Comparison of ENCODE assay signal across 8 cellular contexts in the genomic region with DNA sequence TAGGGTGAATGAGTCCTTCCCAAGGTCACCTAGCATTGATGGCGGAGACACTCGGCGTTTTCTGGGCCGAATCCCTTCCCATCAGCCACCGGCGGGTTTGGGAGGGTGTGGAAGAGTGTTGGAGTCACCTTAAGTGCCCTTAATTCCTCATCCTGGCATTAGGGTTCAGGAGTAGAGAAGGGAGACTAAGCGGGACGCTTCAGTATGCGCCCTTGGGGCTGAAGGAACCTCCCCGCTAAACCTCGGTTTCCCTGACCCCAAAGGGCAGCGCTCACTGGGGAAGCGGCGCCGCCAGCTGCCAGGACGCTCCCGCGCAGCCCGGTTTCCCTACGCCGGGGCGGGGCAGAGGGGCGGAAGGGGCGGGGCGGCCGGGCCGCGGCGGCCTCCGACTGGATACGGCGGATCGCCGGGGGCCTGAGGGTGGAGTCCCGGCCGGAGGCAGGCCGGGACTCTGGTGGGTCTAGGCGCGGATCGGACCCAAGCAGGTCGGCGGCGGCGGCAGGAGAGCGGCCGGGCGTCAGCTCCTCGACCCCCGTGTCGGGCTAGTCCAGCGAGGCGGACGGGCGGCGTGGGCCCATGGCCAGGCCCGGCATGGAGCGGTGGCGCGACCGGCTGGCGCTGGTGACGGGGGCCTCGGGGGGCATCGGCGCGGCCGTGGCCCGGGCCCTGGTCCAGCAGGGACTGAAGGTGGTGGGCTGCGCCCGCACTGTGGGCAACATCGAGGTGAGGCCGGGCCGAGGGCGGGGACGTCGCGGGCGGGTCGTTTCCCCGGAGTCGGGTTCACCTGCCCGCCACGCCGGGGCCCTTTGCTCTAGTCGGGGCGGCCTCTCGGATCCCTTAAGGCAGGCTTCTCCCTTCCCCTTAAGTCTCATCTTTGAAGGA. TPM values are rescaled to one million over a fixed set of nuclear protein-coding genes. Genes with fewer than 3 reads are reported as not detected.
DNase-seq lines count a peak whose midpoint lies in the region; ATAC-seq and TF ChIP-seq lines count a peak whose summit lies in the region.

A gene with protein sequence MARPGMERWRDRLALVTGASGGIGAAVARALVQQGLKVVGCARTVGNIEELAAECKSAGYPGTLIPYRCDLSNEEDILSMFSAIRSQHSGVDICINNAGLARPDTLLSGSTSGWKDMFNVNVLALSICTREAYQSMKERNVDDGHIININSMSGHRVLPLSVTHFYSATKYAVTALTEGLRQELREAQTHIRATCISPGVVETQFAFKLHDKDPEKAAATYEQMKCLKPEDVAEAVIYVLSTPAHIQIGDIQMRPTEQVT (plus strand): TSS at position 446 of the 882 bp plus-strand sequence. CDS start 131 bp downstream, at position 577.

- H3K9ac ChIP-seq in KMS-11 (peak within 1 kb of the TSS; percentile 69), neural cell (ENCODE audit: low read length) (peak within 1 kb of the TSS; percentile 69)

- H3K36me3 ChIP-seq in KMS-11 (ENCODE audit: insufficient read depth), result peaks cover 9% of the 10 kb centered on the region; the same call in 1 of the 2 replicates
- no peaks in the 10 kb centered on the region for H3K36me3 ChIP-seq in neural cell (ENCODE audit: insufficient read depth, low read length)

- no peak for TF ChIP-seq RAD21 in neural cell (conservative IDR thresholded peaks at IDR 0.05)

- TF ChIP-seq CTCF in KMS-11 (conservative IDR thresholded peaks at IDR 0.05; ENCODE audit: low read depth, low read length), result no peak
- TF ChIP-seq CTCF in RWPE1 (conservative IDR thresholded peaks at IDR 0.05; ENCODE audit: low read depth), result no peak
- TF ChIP-seq CTCF in neural cell (IDR thresholded peaks at IDR 0.05; ENCODE audit: poor library complexity, severe bottlenecking), result no peak

- TF ChIP-seq EP300 in neural cell (conservative IDR thresholded peaks at IDR 0.05; ENCODE audit: poor library complexity, severe bottlenecking), result no peak

- no peaks in the 10 kb centered on the region for H3K9me2 ChIP-seq in neural cell (ENCODE audit: insufficient read depth, low read length)

- H3K4me3 ChIP-seq in KMS-11 (IDR thresholded peaks at IDR 0.05; ENCODE audit: insufficient read depth, low read depth, low read length), result no peak within 1 kb of the TSS
- H3K4me3 ChIP-seq in neural cell (ENCODE audit: low read length), result peak within 1 kb of the TSS; percentile 82

- DNase-seq in DMS 273 (lab: John Stamatoyannopoulos, UW; ENCODE audit: unreplicated experiment), result peak; percentile 92
- DNase-seq in RWPE1 (ENCODE audit: low spot score), result peak; percentile 92
- DNase-seq in activated effector memory CD4-positive, alpha-beta T cell treated with anti-CD3 and anti-CD28 coated beads, Interleukin-2, amount 50 U/mL, for 16 hours, result peak; percentile 94
- peak; percentile 41 for DNase-seq in fibroblast of the conjunctiva (ENCODE audit: low read depth)
- DNase-seq in stimulated activated naive CD8-positive, alpha-beta T cell treated with anti-CD3 and anti-CD28 coated beads, Interleukin-15, Interleukin-2, amounts not matched to agents 100 U/mL and 50 U/mL, for 24 hours, result peak; percentile 92

- peak within 1 kb of the TSS; percentile 31; the same call in 1 of the 2 replicates for H3K27ac ChIP-seq in KMS-11
- peak within 1 kb of the TSS; percentile 81 for H3K27ac ChIP-seq in RWPE1
- H3K27ac ChIP-seq in neural cell (ENCODE audit: low read length), result no peak within 1 kb of the TSS

- H4K20me1 ChIP-seq in KMS-11 (ENCODE audit: insufficient read depth) (no peaks in the 10 kb centered on the region), neural cell (ENCODE audit: insufficient read depth) (no peaks in the 10 kb centered on the region)

- no peaks in the 10 kb centered on the region for H3F3A ChIP-seq in neural cell (ENCODE audit: insufficient read depth, low read length, poor library complexity, severe bottlenecking)

- POLR2A ChIA-PET in RWPE1 (lab: Yijun Ruan, JAX; ENCODE audit: low non-redundant PET), result no interaction called here

- H3K9me3 ChIP-seq in neural cell (ENCODE audit: low read length), result no peaks in the 10 kb centered on the region

- 0 out of 2 replicates have a peak, but pooled peaks cover 3% of the 10 kb centered on the region for H3K79me2 ChIP-seq in KMS-11 (ENCODE audit: insufficient read depth, low read depth)
- H3K79me2 ChIP-seq in neural cell (replicated peaks; ENCODE audit: insufficient read depth, low read length), result no peaks in the 10 kb centered on the region

- peak; percentile 68 for ATAC-seq in GM21515 (IDR thresholded peaks at IDR 0.05; ENCODE audit: unreplicated experiment)
- peak; percentile 96 for ATAC-seq in stimulated activated naive CD8-positive, alpha-beta T cell treated with anti-CD3 and anti-CD28 coated beads, Interleukin-15, Interleukin-2, amounts not matched to agents 100 U/mL and 50 U/mL, for 24 hours

- H2AFZ ChIP-seq in KMS-11 (ENCODE audit: low read depth), result peak within 1 kb of the TSS; percentile 82
- H2AFZ ChIP-seq in neural cell (ENCODE audit: low read depth, low read length), result no peak within 1 kb of the TSS

- peaks cover 37% of the 10 kb centered on the region for H3K4me1 ChIP-seq in KMS-11 (ENCODE audit: low read depth, poor library complexity, severe bottlenecking)

- CTCF ChIA-PET in RWPE1 (lab: Yijun Ruan, JAX), result interaction anchor here (0.6 to 0.7 kb wide), 2 partner anchors 11 kb away, joined by 3 to 4 read pairs; no protein-coding TSS in a partner anchor

- H3K4me2 ChIP-seq in KMS-11 (peak within 1 kb of the TSS; percentile 93), neural cell (ENCODE audit: low read length) (peak within 1 kb of the TSS; percentile 78)

- H3K27me3 ChIP-seq in KMS-11 (ENCODE audit: insufficient read depth, low read depth), result no peaks in the 10 kb centered on the region
- no peaks in the 10 kb centered on the region for H3K27me3 ChIP-seq in neural cell (ENCODE audit: insufficient read depth, low read depth, low read length)

TF ChIP-seq in neural cell, 6 proteins besides CTCF, POLR2A, EP300 and RAD21:
- peak; percentile 67 for TF ChIP-seq MXI1 (conservative IDR thresholded peaks at IDR 0.05; ENCODE audit: poor library complexity, severe bottlenecking)
- no peak for TF ChIP-seq TAF1 (IDR thresholded peaks at IDR 0.05; ENCODE audit: low read depth)
- TF ChIP-seq EZH2 (IDR thresholded peaks at IDR 0.05; ENCODE audit: borderline replicate concordance, insufficient read depth, low read length, poor library complexity, severe bottlenecking), result no peak

RNA-seq across cellular contexts. Expression of the gene that starts here (rescaled TPM):
- 13.4 and 18.6 TPM in 2 replicates for polyA plus RNA-seq in neural cell
- polyA minus RNA-seq in neural cell, result 11.7 and 16.9 TPM in 2 replicates

Comparison
In these comparisons a context has a peak if more than half of its experiments do, and no peak if none do; other contexts are left out.
1. DNase-seq: peak in every context shown above with its lines; median percentile 94 in activated effector memory CD4-positive, alpha-beta T cell treated with anti-CD3 and anti-CD28 coated beads, Interleukin-2, amount 50 U/mL, for 16 hours; 92 in DMS 273; 92 in RWPE1; 92 in stimulated activated naive CD8-positive, alpha-beta T cell treated with anti-CD3 and anti-CD28 coated beads, Interleukin-15, Interleukin-2, amounts not matched to agents 100 U/mL and 50 U/mL, for 24 hours; 41 in fibroblast of the conjunctiva.